ENCODE assay signal across 8 cellular contexts in genomic region chr10:100185364-100186252, GRCh38. TPM values are rescaled to one million over a fixed set of nuclear protein-coding genes. Genes with fewer than 3 reads are reported as not detected.
DNase-seq lines count a peak whose midpoint lies in the region; ATAC-seq and TF ChIP-seq lines count a peak whose summit lies in the region.

Gene ERLIN1 (minus strand): TSS chr10:100186029. CDS start chr10:100185626, 403 bp downstream.

- under 1% methylated on average over 65 of the region's 65 CpGs for WGBS in prostate gland

- H3K27ac Mint-ChIP-seq in T-helper 1 cell treated with Interleukin-12 subunit alpha and Interleukin-12 subunit beta and Interleukin-4 antibody, amounts not matched to agents 30 μg/mL and 1 μg/mL, for 36 hours = peak within 1 kb of the TSS; percentile 89

- peak within 1 kb of the TSS; percentile 96 for H3K4me3 Mint-ChIP-seq in T-helper 1 cell treated with Interleukin-12 subunit alpha and Interleukin-12 subunit beta and Interleukin-4 antibody, amounts not matched to agents 30 μg/mL and 1 μg/mL, for 36 hours

- H3K9me3 ChIP-seq in left ventricle myocardium inferior (replicated peaks) (no peaks in the 10 kb centered on the region), prostate gland (no peaks in the 10 kb centered on the region)

- no peaks in the 10 kb centered on the region for H3K9me3 Mint-ChIP-seq in T-helper 1 cell treated with Interleukin-12 subunit alpha and Interleukin-12 subunit beta and Interleukin-4 antibody, amounts not matched to agents 30 μg/mL and 1 μg/mL, for 36 hours

- peaks cover 45% of the 10 kb centered on the region for H3K36me3 ChIP-seq in left ventricle myocardium inferior
- H3K36me3 ChIP-seq in prostate gland = no peaks in the 10 kb centered on the region

- peaks cover 48% of the 10 kb centered on the region for H3K4me1 Mint-ChIP-seq in T-helper 1 cell treated with Interleukin-12 subunit alpha and Interleukin-12 subunit beta and Interleukin-4 antibody, amounts not matched to agents 30 μg/mL and 1 μg/mL, for 36 hours (ENCODE audit: low read depth)

- TF ChIP-seq POLR2A in prostate gland (IDR thresholded peaks at IDR 0.05) = peak; percentile 76

- peaks cover 33% of the 10 kb centered on the region for H3K36me3 Mint-ChIP-seq in T-helper 1 cell treated with Interleukin-12 subunit alpha and Interleukin-12 subunit beta and Interleukin-4 antibody, amounts not matched to agents 30 μg/mL and 1 μg/mL, for 36 hours (ENCODE audit: low read depth)

- H3K4me3 ChIP-seq in left ventricle myocardium inferior = peak within 1 kb of the TSS; percentile 92
- peak within 1 kb of the TSS; percentile 71 to 83 for H3K4me3 ChIP-seq in prostate gland

- H3K27me3 ChIP-seq in left ventricle myocardium inferior (ENCODE audit: low read depth) (no peaks in the 10 kb centered on the region), prostate gland (replicated peaks; ENCODE audit: insufficient read depth) (no peaks in the 10 kb centered on the region)

- no peaks in the 10 kb centered on the region for H3K27me3 Mint-ChIP-seq in T-helper 1 cell treated with Interleukin-12 subunit alpha and Interleukin-12 subunit beta and Interleukin-4 antibody, amounts not matched to agents 30 μg/mL and 1 μg/mL, for 36 hours (ENCODE audit: low read depth)

- DNase-seq in GM13976 (ENCODE audit: low spot score) = peak; percentile 96
- DNase-seq in NCI-H146 treated with DMSO at 0.1 percent for 48 hours (lab: John Stamatoyannopoulos, UW; ENCODE audit: unreplicated experiment) = peak; percentile 87
- peak; percentile 77 for DNase-seq in amniotic stem cell (lab: John Stamatoyannopoulos, UW)
- peak; percentile 93 for DNase-seq in left ventricle myocardium inferior
- DNase-seq in prostate gland (ENCODE audit: low spot score) = peak; percentile 88
- DNase-seq in ureter (ENCODE audit: low spot score) = peak; percentile 90

- TF ChIP-seq CTCF in GM13976 (IDR thresholded peaks at IDR 0.05; ENCODE audit: borderline replicate concordance, control extremely low read depth, extremely low read depth, insufficient read depth, missing control alignments) (no peak), left ventricle myocardium inferior (IDR thresholded peaks at IDR 0.05; ENCODE audit: borderline replicate concordance) (no peak), prostate gland (IDR thresholded peaks at IDR 0.05) (no peak)

- H3K4me1 ChIP-seq in left ventricle myocardium inferior = peaks cover 48% of the 10 kb centered on the region
- peaks cover 4% of the 10 kb centered on the region for H3K4me1 ChIP-seq in prostate gland (replicated peaks)

- peak; percentile 83 for ATAC-seq in HG02852 (IDR thresholded peaks at IDR 0.05; ENCODE audit: unreplicated experiment)

- intact Hi-C loops in left ventricle myocardium inferior (cut with micrococcal nuclease) = no loop called here
- intact Hi-C loops in prostate gland (cut with DNase I) = no loop called here

- peak within 1 kb of the TSS; percentile 87 for H3K27ac ChIP-seq in left ventricle myocardium inferior (replicated peaks)
- H3K27ac ChIP-seq in prostate gland = peak within 1 kb of the TSS; percentile 76 to 81

- in situ Hi-C loops in GM13976 (cut with MboI; ENCODE audit: low sequenced_read_pairs, unreplicated experiment) = no loop called here

RNA-seq across cellular contexts. Expression of gene ERLIN1, which starts in this region (rescaled TPM):
- total RNA-seq in left ventricle myocardium inferior = 8.3 TPM
- total RNA-seq in prostate gland = 10 to 100 TPM; 18.1 to 23.8 TPM
- total RNA-seq in ureter = 42.8 TPM

Comparison
In these comparisons a context has a peak if more than half of its experiments do, and no peak if none do; other contexts are left out.
1. Peak in every context shown above with its lines: DNase-seq, ATAC-seq, H3K4me3 ChIP-seq and H3K27ac ChIP-seq.